In the genomic region with DNA sequence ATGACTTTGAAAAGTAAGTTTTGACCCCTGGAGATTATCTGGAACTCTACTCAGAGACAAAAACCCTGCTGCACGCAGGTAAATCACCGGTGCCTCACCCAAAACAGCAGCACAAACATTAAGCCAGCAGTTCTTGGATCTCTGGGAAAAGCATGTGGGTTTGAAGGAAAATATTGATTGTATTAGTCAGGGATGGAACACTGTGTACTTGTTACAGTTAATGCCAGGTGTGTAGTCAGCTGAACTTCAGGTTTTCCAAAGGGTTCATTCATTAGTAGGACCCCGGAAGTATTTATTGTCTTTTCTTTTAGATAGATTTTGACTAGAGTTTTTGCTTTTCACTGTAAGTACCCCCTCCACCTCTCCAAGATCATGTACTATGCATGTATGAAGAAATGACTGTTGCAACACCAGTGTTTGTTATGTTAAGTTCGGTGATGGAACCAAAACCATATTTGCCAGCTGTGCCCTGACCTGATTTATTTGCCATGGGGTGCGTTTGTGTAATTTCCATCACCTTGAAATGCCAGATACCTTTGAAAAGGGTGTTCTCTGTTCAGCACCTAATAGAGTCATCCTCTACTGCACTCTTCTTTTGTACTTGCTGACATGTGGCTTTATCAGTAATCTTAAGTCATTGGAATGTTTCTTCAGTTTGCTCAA, we compare ENCODE assay signal across 27 cellular contexts. TPM values are rescaled to one million over a fixed set of nuclear protein-coding genes. Genes with fewer than 3 reads are reported as not detected.
DNase-seq lines count a peak whose midpoint lies in the region; ATAC-seq and TF ChIP-seq lines count a peak whose summit lies in the region.
"Had no signal": no experiment of that assay in that cellular context is flagged by ENCODE, and none has a peak within 500 bp of the region (broad histone marks: within the 10 kb centered on the region; RNA-seq: fewer than 3 reads in every experiment).

No MANE protein-coding gene starts in this region.

- TF ChIP-seq POLR2A in stomach (IDR thresholded peaks at IDR 0.05): no peak

- DNase-seq in NCI-H69 (lab: John Stamatoyannopoulos, UW) (peak; percentile 32), choroid plexus epithelial cell (ENCODE audit: low read depth) (peak; percentile 21), left lung (no peak), stomach (peak; percentile 29), endothelial cell (ENCODE audit: low spot score) (no peak), AG08396 (ENCODE audit: low spot score) (no peak)
- DNase-seq: activated CD4-positive, alpha-beta T cell treated with anti-CD3 and anti-CD28 coated beads, Interleukin-2, amount 50 U/mL, for 4 hours; activated naive CD4-positive, alpha-beta T cell treated with anti-CD3 and anti-CD28 coated beads, Interleukin-2, amount 10 ng/mL, durations not matched to agents 7 days and 5 days; amniotic stem cell; CD4-positive, CD25-positive, alpha-beta regulatory T cell; Karpas-422; kidney; lower lobe of right lung; mucosa of descending colon; MV-4-11; NCI-H1694; NCI-H2171; NCI-H510A treated with DMSO at 0.1 percent for 48 hours; nephron progenitor cell; ovary; stimulated activated CD4-positive, alpha-beta T cell treated with anti-CD3 and anti-CD28 coated beads, Interleukin-4, amount 100 ng/mL, for 4 hours; T-helper 1 cell had no signal

- H3K9me3 ChIP-seq in left lung: no peaks in the 10 kb centered on the region
- H3K9me3 ChIP-seq in stomach: no peaks in the 10 kb centered on the region
- H3K9me3 ChIP-seq: lower lobe of right lung, mucosa of descending colon, ovary had no signal

- ATAC-seq in left lung (peak; percentile 21), HG03354 (IDR thresholded peaks at IDR 0.05; ENCODE audit: poor library complexity, severe bottlenecking, unreplicated experiment) (no peak)
- ATAC-seq: GM12878; mucosa of descending colon; sciatic nerve; stimulated activated memory B cell treated with anti-CD40 and anti-IgM and Interleukin-4, amounts not matched to agents 10 μg/mL and 1 μg/mL and 100 μg/mL, for 72 hours had no signal

- no peak overlapping the region for H3K4me3 Mint-ChIP-seq in endothelial cell (ENCODE audit: unreplicated experiment)
- H3K4me3 Mint-ChIP-seq: activated naive CD4-positive, alpha-beta T cell treated with anti-CD3 and anti-CD28 coated beads, Interleukin-2, amount 10 ng/mL, durations not matched to agents 7 days and 5 days; activated T-helper 1 cell treated with anti-CD3 and anti-CD28 coated beads, Interleukin-12 subunit alpha, Interleukin-12 subunit beta, Interleukin-2, Interleukin-4 antibody, amounts not matched to agents 30 ng/mL and 10 ng/mL and 1 ng/mL, durations not matched to agents 14 hours and 24 hours and 36 hours; CD4-positive, CD25-positive, alpha-beta regulatory T cell; nephron progenitor cell; stimulated activated memory B cell treated with anti-CD40 and anti-IgM and Interleukin-4, amounts not matched to agents 10 μg/mL and 1 μg/mL and 100 μg/mL, for 72 hours had no signal

- no peak overlapping the region for H3K27ac Mint-ChIP-seq in endothelial cell (ENCODE audit: unreplicated experiment)
- H3K27ac Mint-ChIP-seq: activated naive CD4-positive, alpha-beta T cell treated with anti-CD3 and anti-CD28 coated beads, Interleukin-2, amount 10 ng/mL, durations not matched to agents 7 days and 5 days; activated T-helper 1 cell treated with anti-CD3 and anti-CD28 coated beads, Interleukin-12 subunit alpha, Interleukin-12 subunit beta, Interleukin-2, Interleukin-4 antibody, amounts not matched to agents 30 ng/mL and 10 ng/mL and 1 ng/mL, durations not matched to agents 14 hours and 24 hours and 36 hours; CD4-positive, CD25-positive, alpha-beta regulatory T cell; nephron progenitor cell; stimulated activated memory B cell treated with anti-CD40 and anti-IgM and Interleukin-4, amounts not matched to agents 10 μg/mL and 1 μg/mL and 100 μg/mL, for 72 hours had no signal

- H3K4me1 ChIP-seq in left lung (no peaks in the 10 kb centered on the region), stomach (peaks cover 0 to 86% (median 59%) of the 10 kb centered on the region in 4 donors)
- H3K4me1 ChIP-seq: lower lobe of right lung had no signal

- H3K27me3 ChIP-seq in left lung (no peaks in the 10 kb centered on the region), stomach (no peaks in the 10 kb centered on the region)
- H3K27me3 ChIP-seq: ovary had no signal

- no peaks in the 10 kb centered on the region for H3K9me3 Mint-ChIP-seq in endothelial cell (ENCODE audit: unreplicated experiment)
- H3K9me3 Mint-ChIP-seq: activated naive CD4-positive, alpha-beta T cell treated with anti-CD3 and anti-CD28 coated beads, Interleukin-2, amount 10 ng/mL, durations not matched to agents 7 days and 5 days; activated T-helper 1 cell treated with anti-CD3 and anti-CD28 coated beads, Interleukin-12 subunit alpha, Interleukin-12 subunit beta, Interleukin-2, Interleukin-4 antibody, amounts not matched to agents 30 ng/mL and 10 ng/mL and 1 ng/mL, durations not matched to agents 14 hours and 24 hours and 36 hours; nephron progenitor cell; stimulated activated memory B cell treated with anti-CD40 and anti-IgM and Interleukin-4, amounts not matched to agents 10 μg/mL and 1 μg/mL and 100 μg/mL, for 72 hours had no signal

- no peak for TF ChIP-seq CTCF in choroid plexus epithelial cell (conservative IDR thresholded peaks at IDR 0.05; ENCODE audit: low read depth, low read length)
- TF ChIP-seq CTCF in left lung (IDR thresholded peaks at IDR 0.05): no peak
- no peak for TF ChIP-seq CTCF in stomach (IDR thresholded peaks at IDR 0.05)
- TF ChIP-seq CTCF in endothelial cell (IDR thresholded peaks at IDR 0.05; ENCODE audit: unreplicated experiment): no peak

- H3K4me3 ChIP-seq in choroid plexus epithelial cell (ENCODE audit: low read depth, low read length) (no peak overlapping the region), left lung (no peak overlapping the region), stomach (no peak overlapping the region)
- H3K4me3 ChIP-seq: GM12878, lower lobe of right lung, mucosa of descending colon, ovary had no signal

- 30 to 66% (median 43%) methylated on average over 5 of the region's 5 CpGs for WGBS in stomach, 5 donors

- H3K36me3 Mint-ChIP-seq in endothelial cell (ENCODE audit: low read depth, unreplicated experiment): peaks cover 4% of the 10 kb centered on the region
- H3K36me3 Mint-ChIP-seq: activated naive CD4-positive, alpha-beta T cell treated with anti-CD3 and anti-CD28 coated beads, Interleukin-2, amount 10 ng/mL, durations not matched to agents 7 days and 5 days; CD4-positive, CD25-positive, alpha-beta regulatory T cell; stimulated activated memory B cell treated with anti-CD40 and anti-IgM and Interleukin-4, amounts not matched to agents 10 μg/mL and 1 μg/mL and 100 μg/mL, for 72 hours had no signal

- intact Hi-C loops in left lung (cut with DNase I): no loop called here
- intact Hi-C loops in stomach (cut with DNase I; ENCODE audit: low total_unique reads): no loop called here

- no peaks in the 10 kb centered on the region for H3K27me3 Mint-ChIP-seq in endothelial cell (ENCODE audit: unreplicated experiment)

- H3K36me3 ChIP-seq in left lung: no peaks in the 10 kb centered on the region
- H3K36me3 ChIP-seq in stomach: peaks cover 0 to 6% (median 2%) of the 10 kb centered on the region in 4 donors
- H3K36me3 ChIP-seq: lower lobe of right lung, ovary had no signal

- no peak for TF ChIP-seq EP300 in stomach (IDR thresholded peaks at IDR 0.05)

- no peak overlapping the region for H3K27ac ChIP-seq in left lung
- H3K27ac ChIP-seq in stomach: peak overlapping the region in 4 of 5 donors; percentile 51 to 64 (median 56)
- H3K27ac ChIP-seq: lower lobe of right lung, ovary had no signal

- peaks cover 4% of the 10 kb centered on the region for H3K4me1 Mint-ChIP-seq in endothelial cell (ENCODE audit: unreplicated experiment)
- H3K4me1 Mint-ChIP-seq: activated naive CD4-positive, alpha-beta T cell treated with anti-CD3 and anti-CD28 coated beads, Interleukin-2, amount 10 ng/mL, durations not matched to agents 7 days and 5 days; stimulated activated memory B cell treated with anti-CD40 and anti-IgM and Interleukin-4, amounts not matched to agents 10 μg/mL and 1 μg/mL and 100 μg/mL, for 72 hours had no signal

RNA-seq across cellular contexts. Expression of a gene that starts 14.5 kb away (rescaled TPM):
- total RNA-seq in left lung (10 to 100 TPM; 27.7 to 58.8 TPM), stomach (10 to 100 TPM; 20.4 to 40.6 (median 24.3) TPM), endothelial cell (ENCODE audit: unreplicated experiment) (22.9 TPM)
- polyA plus RNA-seq in stomach: 1 to 10 TPM; 3.9 to 6.4 (median 5.1) TPM
- total RNA-seq: activated T-helper 1 cell treated with anti-CD3 and anti-CD28 coated beads, Interleukin-12 subunit alpha, Interleukin-12 subunit beta, Interleukin-2, Interleukin-4 antibody, amounts not matched to agents 30 ng/mL and 10 ng/mL and 1 ng/mL, durations not matched to agents 14 hours and 24 hours and 36 hours; CD4-positive, CD25-positive, alpha-beta regulatory T cell had no signal

Comparison
In these comparisons a context has a peak if more than half of its experiments do, and no peak if none do; other contexts are left out.
1. DNase-seq: peak in NCI-H69 (single experiment), choroid plexus epithelial cell (single experiment) and stomach (single experiment); none in left lung (0 of 2), endothelial cell (single experiment) and AG08396 (single experiment).
2. H3K27ac ChIP-seq: peak in stomach (4 of 5); none in left lung (0 of 2).